2 cellular contexts compared by ENCODE assay signal in the genomic region with DNA sequence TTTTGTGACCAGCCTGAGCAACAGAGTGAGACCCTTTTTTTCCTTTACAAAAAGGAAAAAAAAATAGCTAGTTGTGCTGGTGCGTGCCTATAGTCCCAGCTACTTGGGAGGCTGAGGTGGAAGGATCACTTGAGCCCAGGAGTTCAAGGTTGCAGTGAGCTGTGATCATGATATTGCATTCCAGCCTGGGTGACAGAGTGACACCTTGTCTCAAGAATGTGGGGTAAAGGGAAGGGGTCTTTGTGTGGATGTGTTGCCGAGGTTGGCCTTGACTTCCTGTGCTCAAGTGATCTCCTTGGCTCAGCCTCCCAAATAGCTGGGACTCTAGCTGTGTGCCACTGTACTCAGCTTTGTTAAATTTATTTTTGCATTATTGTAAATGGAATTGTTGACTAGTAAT.
TF ChIP-seq lines count a peak whose summit lies in the region.

No MANE protein-coding gene starts in this region.

TF ChIP-seq in GM23338, 12 proteins besides CTCF, POLR2A, EP300 and RAD21 (continued from another document):
- TF ChIP-seq EZH2 (IDR thresholded peaks at IDR 0.05; ENCODE audit: low read depth, unreplicated experiment) (no peak), ZNF462 (CRISPR knock-in tag; IDR thresholded peaks at IDR 0.05) (no peak)
- TF ChIP-seq, protein P1, sequence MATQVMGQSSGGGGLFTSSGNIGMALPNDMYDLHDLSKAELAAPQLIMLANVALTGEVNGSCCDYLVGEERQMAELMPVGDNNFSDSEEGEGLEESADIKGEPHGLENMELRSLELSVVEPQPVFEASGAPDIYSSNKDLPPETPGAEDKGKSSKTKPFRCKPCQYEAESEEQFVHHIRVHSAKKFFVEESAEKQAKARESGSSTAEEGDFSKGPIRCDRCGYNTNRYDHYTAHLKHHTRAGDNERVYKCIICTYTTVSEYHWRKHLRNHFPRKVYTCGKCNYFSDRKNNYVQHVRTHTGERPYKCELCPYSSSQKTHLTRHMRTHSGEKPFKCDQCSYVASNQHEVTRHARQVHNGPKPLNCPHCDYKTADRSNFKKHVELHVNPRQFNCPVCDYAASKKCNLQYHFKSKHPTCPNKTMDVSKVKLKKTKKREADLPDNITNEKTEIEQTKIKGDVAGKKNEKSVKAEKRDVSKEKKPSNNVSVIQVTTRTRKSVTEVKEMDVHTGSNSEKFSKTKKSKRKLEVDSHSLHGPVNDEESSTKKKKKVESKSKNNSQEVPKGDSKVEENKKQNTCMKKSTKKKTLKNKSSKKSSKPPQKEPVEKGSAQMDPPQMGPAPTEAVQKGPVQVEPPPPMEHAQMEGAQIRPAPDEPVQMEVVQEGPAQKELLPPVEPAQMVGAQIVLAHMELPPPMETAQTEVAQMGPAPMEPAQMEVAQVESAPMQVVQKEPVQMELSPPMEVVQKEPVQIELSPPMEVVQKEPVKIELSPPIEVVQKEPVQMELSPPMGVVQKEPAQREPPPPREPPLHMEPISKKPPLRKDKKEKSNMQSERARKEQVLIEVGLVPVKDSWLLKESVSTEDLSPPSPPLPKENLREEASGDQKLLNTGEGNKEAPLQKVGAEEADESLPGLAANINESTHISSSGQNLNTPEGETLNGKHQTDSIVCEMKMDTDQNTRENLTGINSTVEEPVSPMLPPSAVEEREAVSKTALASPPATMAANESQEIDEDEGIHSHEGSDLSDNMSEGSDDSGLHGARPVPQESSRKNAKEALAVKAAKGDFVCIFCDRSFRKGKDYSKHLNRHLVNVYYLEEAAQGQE (IDR thresholded peaks at IDR 0.05; ENCODE audit: unreplicated experiment): no peak

TF ChIP-seq in WTC11, 78 proteins besides CTCF, POLR2A, EP300 and RAD21 (continued from another document):
- TF ChIP-seq AFF4 (CRISPR knock-in tag; IDR thresholded peaks at IDR 0.05; ENCODE audit: borderline replicate concordance) (no peak), FOXJ3 (CRISPR knock-in tag; IDR thresholded peaks at IDR 0.05; ENCODE audit: borderline replicate concordance) (no peak), ATF2 (CRISPR knock-in tag; IDR thresholded peaks at IDR 0.05; ENCODE audit: borderline replicate concordance, low read depth) (no peak), MXD4 (CRISPR knock-in tag; IDR thresholded peaks at IDR 0.05; ENCODE audit: borderline replicate concordance) (no peak), FOXK1 (CRISPR knock-in tag; IDR thresholded peaks at IDR 0.05) (no peak), ZNF423 (CRISPR knock-in tag; IDR thresholded peaks at IDR 0.05) (no peak), SP1 (CRISPR knock-in tag; conservative IDR thresholded peaks at IDR 0.05) (no peak), GABPB1 (CRISPR knock-in tag; IDR thresholded peaks at IDR 0.05) (no peak), GTF2I (CRISPR knock-in tag; conservative IDR thresholded peaks at IDR 0.05) (no peak)
- TF ChIP-seq, protein P2, sequence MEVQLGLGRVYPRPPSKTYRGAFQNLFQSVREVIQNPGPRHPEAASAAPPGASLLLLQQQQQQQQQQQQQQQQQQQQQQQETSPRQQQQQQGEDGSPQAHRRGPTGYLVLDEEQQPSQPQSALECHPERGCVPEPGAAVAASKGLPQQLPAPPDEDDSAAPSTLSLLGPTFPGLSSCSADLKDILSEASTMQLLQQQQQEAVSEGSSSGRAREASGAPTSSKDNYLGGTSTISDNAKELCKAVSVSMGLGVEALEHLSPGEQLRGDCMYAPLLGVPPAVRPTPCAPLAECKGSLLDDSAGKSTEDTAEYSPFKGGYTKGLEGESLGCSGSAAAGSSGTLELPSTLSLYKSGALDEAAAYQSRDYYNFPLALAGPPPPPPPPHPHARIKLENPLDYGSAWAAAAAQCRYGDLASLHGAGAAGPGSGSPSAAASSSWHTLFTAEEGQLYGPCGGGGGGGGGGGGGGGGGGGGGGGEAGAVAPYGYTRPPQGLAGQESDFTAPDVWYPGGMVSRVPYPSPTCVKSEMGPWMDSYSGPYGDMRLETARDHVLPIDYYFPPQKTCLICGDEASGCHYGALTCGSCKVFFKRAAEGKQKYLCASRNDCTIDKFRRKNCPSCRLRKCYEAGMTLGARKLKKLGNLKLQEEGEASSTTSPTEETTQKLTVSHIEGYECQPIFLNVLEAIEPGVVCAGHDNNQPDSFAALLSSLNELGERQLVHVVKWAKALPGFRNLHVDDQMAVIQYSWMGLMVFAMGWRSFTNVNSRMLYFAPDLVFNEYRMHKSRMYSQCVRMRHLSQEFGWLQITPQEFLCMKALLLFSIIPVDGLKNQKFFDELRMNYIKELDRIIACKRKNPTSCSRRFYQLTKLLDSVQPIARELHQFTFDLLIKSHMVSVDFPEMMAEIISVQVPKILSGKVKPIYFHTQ (CRISPR knock-in tag; IDR thresholded peaks at IDR 0.05): no peak
- TF ChIP-seq, protein P3, sequence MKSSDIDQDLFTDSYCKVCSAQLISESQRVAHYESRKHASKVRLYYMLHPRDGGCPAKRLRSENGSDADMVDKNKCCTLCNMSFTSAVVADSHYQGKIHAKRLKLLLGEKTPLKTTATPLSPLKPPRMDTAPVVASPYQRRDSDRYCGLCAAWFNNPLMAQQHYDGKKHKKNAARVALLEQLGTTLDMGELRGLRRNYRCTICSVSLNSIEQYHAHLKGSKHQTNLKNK (CRISPR knock-in tag; IDR thresholded peaks at IDR 0.05): no peak
